ENCODE assay signal across 13 cellular contexts in the genomic region with DNA sequence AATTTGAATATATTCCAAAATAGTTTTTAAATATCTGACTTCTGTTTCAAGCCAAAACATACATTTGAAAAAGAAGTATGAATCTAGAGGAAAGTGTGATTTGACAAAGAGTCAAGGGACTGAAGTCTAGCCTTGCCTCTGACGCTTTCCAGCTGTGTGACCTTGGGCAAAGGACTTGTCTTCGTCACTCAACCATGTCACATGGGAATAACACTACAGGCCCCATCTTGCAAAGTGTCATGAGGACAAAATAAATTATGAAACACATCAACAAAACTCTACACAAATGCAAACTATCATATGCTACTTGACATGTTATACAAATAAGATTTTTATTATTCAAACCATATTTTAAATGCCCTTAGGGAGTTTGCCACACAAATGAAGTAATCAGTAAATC.
DNase-seq lines count a peak whose midpoint lies in the region; ATAC-seq and TF ChIP-seq lines count a peak whose summit lies in the region.
"Had no signal": no experiment of that assay in that cellular context is flagged by ENCODE, and none has a peak within 500 bp of the region (broad histone marks: within the 10 kb centered on the region; RNA-seq: fewer than 3 reads in every experiment).

No MANE protein-coding gene starts in this region.

- H3K27me3 ChIP-seq in heart right ventricle = no peaks in the 10 kb centered on the region

- peak; percentile 33 for DNase-seq in NCI-H1048 (lab: John Stamatoyannopoulos, UW)
- peak in 1 of 2 donors; percentile 67 for DNase-seq in heart right ventricle
- no peak for DNase-seq in mesothelial cell of epicardium (ENCODE audit: low spot score in 2 of 2, unreplicated experiment in 2 of 2)
- DNase-seq in posterior vena cava (ENCODE audit: low spot score) = no peak
- no peak for DNase-seq in activated T-helper 2 cell treated with anti-CD3 and anti-CD28 coated beads, Interferon-gamma antibody, Interleukin-2, Interleukin-4, amounts not matched to agents 10 μg/mL and 5 μg/mL and 100 μg/mL, durations not matched to agents 14 hours and 24 hours and 36 hours (ENCODE audit: low spot score)
- no peak for DNase-seq in SKM-1 (lab: John Stamatoyannopoulos, UW; ENCODE audit: unreplicated experiment)
- no peak for DNase-seq in anterior cingulate cortex (lab: John Stamatoyannopoulos, UW)
- DNase-seq: AML-193, KG1, NCI-H1105, NCI-H1930, PC-9 had no signal

- ATAC-seq in activated T-helper 17 cell treated with anti-CD3 and anti-CD28 coated beads, Interleukin-2, amount 50 U/mL, for 72 hours (replicated peaks) = no peak
- ATAC-seq in heart right ventricle = peak in 7 of 8 donors; percentile 71 to 94 (median 85)

- no peak for TF ChIP-seq CTCF in heart right ventricle (IDR thresholded peaks at IDR 0.05)
- TF ChIP-seq CTCF in mesothelial cell of epicardium (IDR thresholded peaks at IDR 0.05; ENCODE audit: unreplicated experiment) = no peak

- no peaks in the 10 kb centered on the region for H3K36me3 Mint-ChIP-seq in activated T-helper 17 cell treated with anti-CD3 and anti-CD28 coated beads, Interleukin-2, amount 50 U/mL, for 72 hours (ENCODE audit: low read depth)
- no peaks in the 10 kb centered on the region for H3K36me3 Mint-ChIP-seq in mesothelial cell of epicardium
- no peaks in the 10 kb centered on the region for H3K36me3 Mint-ChIP-seq in activated T-helper 2 cell treated with anti-CD3 and anti-CD28 coated beads, Interferon-gamma antibody, Interleukin-2, Interleukin-4, amounts not matched to agents 10 μg/mL and 5 μg/mL and 100 μg/mL, durations not matched to agents 14 hours and 24 hours and 36 hours (ENCODE audit: low read depth)

- H3K36me3 ChIP-seq in heart right ventricle = no peaks in the 10 kb centered on the region

- intact Hi-C loops in heart right ventricle (cut with DNase I) (loop anchor here in 1 of 10 donors (10.0 kb wide), 1 partner anchor 102 kb away; no protein-coding TSS in a partner anchor), posterior vena cava (cut with DNase I) (no loop called here)
- intact Hi-C loops in activated T-helper 2 cell treated with anti-CD3 and anti-CD28 coated beads, Interferon-gamma antibody, Interleukin-2, Interleukin-4, amounts not matched to agents 10 μg/mL and 5 μg/mL and 100 μg/mL, durations not matched to agents 14 hours and 24 hours and 36 hours (cut with micrococcal nuclease) = no loop called here

- peaks cover 0 to 22% (median 0%) of the 10 kb centered on the region in 9 donors for H3K4me1 ChIP-seq in heart right ventricle

- peak overlapping the region; percentile 51 for H3K27ac Mint-ChIP-seq in activated T-helper 17 cell treated with anti-CD3 and anti-CD28 coated beads, Interleukin-2, amount 50 U/mL, for 72 hours
- peak overlapping the region; percentile 65 for H3K27ac Mint-ChIP-seq in mesothelial cell of epicardium
- H3K27ac Mint-ChIP-seq in activated T-helper 2 cell treated with anti-CD3 and anti-CD28 coated beads, Interferon-gamma antibody, Interleukin-2, Interleukin-4, amounts not matched to agents 10 μg/mL and 5 μg/mL and 100 μg/mL, durations not matched to agents 14 hours and 24 hours and 36 hours = no peak overlapping the region

- no peaks in the 10 kb centered on the region for H3K9me3 Mint-ChIP-seq in activated T-helper 17 cell treated with anti-CD3 and anti-CD28 coated beads, Interleukin-2, amount 50 U/mL, for 72 hours
- H3K9me3 Mint-ChIP-seq in mesothelial cell of epicardium = peaks cover 33% of the 10 kb centered on the region
- H3K9me3 Mint-ChIP-seq in activated T-helper 2 cell treated with anti-CD3 and anti-CD28 coated beads, Interferon-gamma antibody, Interleukin-2, Interleukin-4, amounts not matched to agents 10 μg/mL and 5 μg/mL and 100 μg/mL, durations not matched to agents 14 hours and 24 hours and 36 hours = peaks cover 8% of the 10 kb centered on the region

- H3K27ac ChIP-seq in heart right ventricle = peak overlapping the region in 8 of 10 donors; percentile 12 to 82 (median 55)
- H3K27ac ChIP-seq: PC-9 had no signal

- peaks cover 0 to 4% (median 0%) of the 10 kb centered on the region in 11 donors for H3K9me3 ChIP-seq in heart right ventricle

- no peak overlapping the region for H3K4me3 ChIP-seq in heart right ventricle
- H3K4me3 ChIP-seq: PC-9 had no signal

- no peaks in the 10 kb centered on the region for H3K27me3 Mint-ChIP-seq in activated T-helper 17 cell treated with anti-CD3 and anti-CD28 coated beads, Interleukin-2, amount 50 U/mL, for 72 hours
- peaks cover 5% of the 10 kb centered on the region for H3K27me3 Mint-ChIP-seq in mesothelial cell of epicardium (ENCODE audit: low read depth)
- peaks cover 8% of the 10 kb centered on the region for H3K27me3 Mint-ChIP-seq in activated T-helper 2 cell treated with anti-CD3 and anti-CD28 coated beads, Interferon-gamma antibody, Interleukin-2, Interleukin-4, amounts not matched to agents 10 μg/mL and 5 μg/mL and 100 μg/mL, durations not matched to agents 14 hours and 24 hours and 36 hours (ENCODE audit: low read depth)

- 33 to 43% methylated on average over 2 of the region's 2 CpGs for WGBS in heart right ventricle, 2 donors

- H3K4me1 Mint-ChIP-seq in activated T-helper 17 cell treated with anti-CD3 and anti-CD28 coated beads, Interleukin-2, amount 50 U/mL, for 72 hours = peaks cover 10% of the 10 kb centered on the region
- peaks cover 8% of the 10 kb centered on the region for H3K4me1 Mint-ChIP-seq in mesothelial cell of epicardium
- H3K4me1 Mint-ChIP-seq in activated T-helper 2 cell treated with anti-CD3 and anti-CD28 coated beads, Interferon-gamma antibody, Interleukin-2, Interleukin-4, amounts not matched to agents 10 μg/mL and 5 μg/mL and 100 μg/mL, durations not matched to agents 14 hours and 24 hours and 36 hours (ENCODE audit: low read depth) = peaks cover 4% of the 10 kb centered on the region

- H3K4me3 Mint-ChIP-seq in activated T-helper 17 cell treated with anti-CD3 and anti-CD28 coated beads, Interleukin-2, amount 50 U/mL, for 72 hours = no peak overlapping the region
- H3K4me3 Mint-ChIP-seq in mesothelial cell of epicardium = no peak overlapping the region
- H3K4me3 Mint-ChIP-seq in activated T-helper 2 cell treated with anti-CD3 and anti-CD28 coated beads, Interferon-gamma antibody, Interleukin-2, Interleukin-4, amounts not matched to agents 10 μg/mL and 5 μg/mL and 100 μg/mL, durations not matched to agents 14 hours and 24 hours and 36 hours (ENCODE audit: low read depth) = no peak overlapping the region
